9 cellular contexts compared by ENCODE assay signal in genomic region chr6:78810146-78810545, GRCh38. TPM values are rescaled to one million over a fixed set of nuclear protein-coding genes. Genes with fewer than 3 reads are reported as not detected.
DNase-seq lines count a peak whose midpoint lies in the region; ATAC-seq, FAIRE-seq and TF ChIP-seq lines count a peak whose summit lies in the region.
"Had no signal": no experiment of that assay in that cellular context is flagged by ENCODE, and none has a peak within 500 bp of the region (broad histone marks: within the 10 kb centered on the region; RNA-seq: fewer than 3 reads in every experiment).

No MANE protein-coding gene starts in this region.

- no peaks in the 10 kb centered on the region for H3K36me3 ChIP-seq in GM12878 (ENCODE audit: control insufficient read depth in 2 of 2, insufficient read depth in 2 of 2, low read length in 1 of 2)
- H3K36me3 ChIP-seq in mucosa of descending colon (ENCODE audit: low read depth), result no peaks in the 10 kb centered on the region
- no peaks in the 10 kb centered on the region for H3K36me3 ChIP-seq in ovary

- RAD21 ChIA-PET in GM12878 (lab: Charles Lee; ENCODE audit: unreplicated experiment), result interaction anchor here (1.2 kb wide), 1 partner anchor 374 kb away, joined by 4 read pairs; no protein-coding TSS in a partner anchor

- FAIRE-seq in GM12878 (lab: Jason Lieb, UNC), result no peak

- no peaks in the 10 kb centered on the region for H3K79me2 ChIP-seq in GM12878 (ENCODE audit: control insufficient read depth, insufficient read depth, low read length)

- H4K20me1 ChIP-seq in GM12878 (ENCODE audit: control insufficient read depth, insufficient read depth), result no peaks in the 10 kb centered on the region

- H3K4me1 ChIP-seq in GM12878 (ENCODE audit: control insufficient read depth, insufficient read depth, low read length) (no peaks in the 10 kb centered on the region), mucosa of descending colon (ENCODE audit: low read depth) (peaks cover 12% of the 10 kb centered on the region), ovary (ENCODE audit: insufficient read depth) (no peaks in the 10 kb centered on the region)

- H3K9ac ChIP-seq in GM12878 (ENCODE audit: control insufficient read depth, insufficient read depth, low read length), result no peak overlapping the region

- peak; percentile 52 for TF ChIP-seq RAD21 in GM12878 (IDR thresholded peaks at IDR 0.05; ENCODE audit: insufficient read depth, low read depth, low read length)

- peak; percentile 28 to 43 (median 31); a peak in 5 of 6 replicates for TF ChIP-seq CTCF in GM12878 (IDR thresholded peaks at IDR 0.05 in 2 of 3, conservative IDR thresholded peaks at IDR 0.05 in 1 of 3; ENCODE audit: control insufficient read depth in 2 of 3, extremely low read depth in 1 of 3, insufficient read depth in 1 of 3, low read depth in 3 of 3, low read length in 3 of 3)
- peak; percentile 21 for TF ChIP-seq CTCF in mucosa of descending colon (IDR thresholded peaks at IDR 0.05)
- TF ChIP-seq CTCF in ovary (IDR thresholded peaks at IDR 0.05), result no peak

- POLR2A ChIA-PET in GM12878 (lab: Charles Lee), result no interaction called here

- TF ChIP-seq POLR2A in GM12878 (IDR thresholded peaks at IDR 0.05; ENCODE audit: low read depth, low read length) (no peak), ovary (IDR thresholded peaks at IDR 0.05) (no peak), GM18505 (IDR thresholded peaks at IDR 0.05; ENCODE audit: borderline replicate concordance, extremely low read depth, insufficient read depth, insufficient read length) (no peak)

- H3K27ac ChIP-seq in GM12878 (ENCODE audit: control insufficient read depth, insufficient read depth) (no peak overlapping the region), ovary (no peak overlapping the region)

- no peak overlapping the region for H3K4me2 ChIP-seq in GM12878 (ENCODE audit: control insufficient read depth, insufficient read depth)

- no peak for TF ChIP-seq EP300 in GM12878 (IDR thresholded peaks at IDR 0.05; ENCODE audit: borderline replicate concordance in 1 of 2, control insufficient read depth in 1 of 2, low read depth in 2 of 2, low read length in 2 of 2)
- no peak for TF ChIP-seq EP300 in ovary (IDR thresholded peaks at IDR 0.05)

- H3K27me3 ChIP-seq in GM12878 (replicated peaks in 1 of 2; ENCODE audit: control insufficient read depth in 2 of 2, insufficient read depth in 2 of 2, low read length in 1 of 2) (no peaks in the 10 kb centered on the region), ovary (no peaks in the 10 kb centered on the region)

- SMC1A ChIA-PET in GM12878 (lab: Charles Lee; ENCODE audit: uncharacterized antibody, unreplicated experiment), result interaction anchor here (1.0 to 1.3 kb wide), 3 partner anchors 22 to 375 kb away, joined by 3 to 4 read pairs (median 4); no protein-coding TSS in a partner anchor

- DNase-seq in A172 (ENCODE audit: low spot score) (peak; percentile 31), NCI-H1105 (lab: John Stamatoyannopoulos, UW) (peak; percentile 38), GM12878 (ENCODE audit: low read depth, low spot score) (no peak), mucosa of descending colon (peak in 1 of 3 donors; percentile 58), ovary (no peak)
- DNase-seq: activated naive CD8-positive, alpha-beta T cell treated with anti-CD3 and anti-CD28 coated beads, Interleukin-2, amount 10 ng/mL, durations not matched to agents 7 days and 5 days had no signal

- H3K4me3 ChIP-seq in GM12878 (no peak overlapping the region), mucosa of descending colon (no peak overlapping the region), ovary (no peak overlapping the region)

- 0% methylated on average over 1 of the region's 1 CpG for WGBS in GM12878 (ENCODE audit: insufficient coverage, insufficient replicate concordance, low lambda C conversion rate, missing lambda C conversion rate)
- WGBS in ovary, 3 donors, result 17 to 25% (median 19%) methylated on average over 1 of the region's 1 CpG

- H2AFZ ChIP-seq in GM12878 (ENCODE audit: control insufficient read depth, low read depth, low read length), result no peak overlapping the region

- in situ Hi-C loops in GM12878 (cut with MboI), result no loop called here

- ATAC-seq in GM18867 (IDR thresholded peaks at IDR 0.05; ENCODE audit: unreplicated experiment), result peak; percentile 75
- peak; percentile 45; the same call in 2 of the 3 replicates for ATAC-seq in GM12878
- peak; percentile 84 for ATAC-seq in mucosa of descending colon
- ATAC-seq in GM18505 (IDR thresholded peaks at IDR 0.05; ENCODE audit: unreplicated experiment), result no peak
- no peak for ATAC-seq in GM21825 (IDR thresholded peaks at IDR 0.05; ENCODE audit: unreplicated experiment)

- intact Hi-C loops in GM12878 (cut with micrococcal nuclease; ENCODE audit: unreplicated experiment) (no loop called here), mucosa of descending colon (cut with DNase I, micrococcal nuclease) (no loop called here), ovary (cut with DNase I) (no loop called here)

- no peaks in the 10 kb centered on the region for H3K9me3 ChIP-seq in GM12878 (replicated peaks; ENCODE audit: control insufficient read depth, insufficient read depth, low read length)
- peaks cover under 1% of the 10 kb centered on the region for H3K9me3 ChIP-seq in mucosa of descending colon
- no peaks in the 10 kb centered on the region for H3K9me3 ChIP-seq in ovary

- CTCF ChIA-PET in GM12878 (lab: Yijun Ruan, JAX), result interaction anchor here (0.8 to 1.5 kb wide), 7 partner anchors 9 to 1345 kb away, joined by 3 to 5 read pairs (median 3); no protein-coding TSS in a partner anchor

- BruUV-seq in GM12878 (replicated peaks; lab: Mats Ljungman, UMichigan), result no TSS peak

TF ChIP-seq in GM12878, 131 proteins besides CTCF, POLR2A, EP300 and RAD21:
- no peak for TF ChIP-seq NR2C2 (IDR thresholded peaks at IDR 0.05; ENCODE audit: borderline replicate concordance, control insufficient read depth, insufficient read length, low read depth)
- TF ChIP-seq SMC3 (IDR thresholded peaks at IDR 0.05; ENCODE audit: borderline replicate concordance, low read length), result peak; percentile 13; the same call in 1 of the 2 replicates

RNA-seq across cellular contexts. Expression of gene IRAK1BP1, which starts 57.2 kb away (rescaled TPM):
- total RNA-seq in A172 (2014; rRNA removed; shearing (Covaris generic)), result 5.1 and 6.5 TPM in 2 replicates
- total RNA-seq in GM12878 (2013; cell fraction: nucleolus; rRNA removed), result 26.9 and 30.8 TPM in 2 replicates
- total RNA-seq in GM12878 (2014; rRNA removed) (4.8 and 7.6 TPM in 2 replicates), GM12878 (2014; rRNA removed; fragmentation: Illumina TruSeq; extraction: Trizol) (6.4 and 6.7 TPM in 2 replicates), GM12878 (2021) (3.7 and 4.3 TPM in 2 replicates), mucosa of descending colon (1 to 10 TPM; 2.9 to 4.6 (median 3.4) TPM), ovary (10 to 100 TPM in 1 of 7 donors, 1 to 10 TPM in 6; 5.5 to 10.1 (median 8.0) TPM)
- polyA plus RNA-seq in GM12878 (2011; ENCODE audit: low read depth), result 0.71 TPM
- polyA plus RNA-seq in GM12878 (2011; rRNA removed) (4.5 and 7.5 TPM in 2 replicates), GM12878 (2014; fragmentation: Illumina TruSeq; extraction: Trizol) (4.0 and 4.5 TPM in 2 replicates), GM12878 (2014; fragmentation: Nextera tagmentation; extraction: Ambion mirVana) (1 to 10 TPM; 2.3 to 2.6 TPM), GM12878 (2014; rRNA removed) (2.7 and 3.4 TPM in 2 replicates), GM12878 (2016; fragmentation: Nextera tagmentation; extraction: Ambion mirVana) (1 to 10 TPM; 2.3 to 3.0 TPM), ovary (1 to 10 TPM; 3.2 to 5.2 TPM)
- 1.9 and 2.6 TPM in 2 replicates for polyA plus RNA-seq in GM12878 (2011; cell fraction: cytosol; rRNA removed)
- polyA plus RNA-seq in GM12878 (2011; cell fraction: nucleus; rRNA removed), result 4.3 and 4.4 TPM in 2 replicates
- 1.8 and 2.0 TPM in 2 replicates for polyA plus RNA-seq in GM12878 (2012)
- polyA minus RNA-seq in GM12878 (2011; rRNA and poly(A)+ RNA removed), result 9.8 and 10.0 TPM in 2 replicates
- 2.1 and 2.3 TPM in 2 replicates for polyA minus RNA-seq in GM12878 (2011; cell fraction: cytosol; rRNA and poly(A)+ RNA removed)
- polyA minus RNA-seq in GM12878 (2011; cell fraction: nucleus; rRNA and poly(A)+ RNA removed), result 10.9 and 16.7 TPM in 2 replicates

Comparison
In these comparisons a context has a peak if more than half of its experiments do, and no peak if none do; other contexts are left out.
1. DNase-seq: peak in A172 (single experiment) and NCI-H1105 (single experiment); none in GM12878 (single experiment) and ovary (0 of 5).
2. ATAC-seq: peak in GM18867 (single experiment), GM12878 (single experiment) and mucosa of descending colon (single experiment); none in GM18505 (single experiment) and GM21825 (single experiment).
3. CTCF ChIP-seq: peak in GM12878 (3 of 3) and mucosa of descending colon (single experiment); none in ovary (0 of 3).